1 cellular context compared by ENCODE assay signal in the genomic region with DNA sequence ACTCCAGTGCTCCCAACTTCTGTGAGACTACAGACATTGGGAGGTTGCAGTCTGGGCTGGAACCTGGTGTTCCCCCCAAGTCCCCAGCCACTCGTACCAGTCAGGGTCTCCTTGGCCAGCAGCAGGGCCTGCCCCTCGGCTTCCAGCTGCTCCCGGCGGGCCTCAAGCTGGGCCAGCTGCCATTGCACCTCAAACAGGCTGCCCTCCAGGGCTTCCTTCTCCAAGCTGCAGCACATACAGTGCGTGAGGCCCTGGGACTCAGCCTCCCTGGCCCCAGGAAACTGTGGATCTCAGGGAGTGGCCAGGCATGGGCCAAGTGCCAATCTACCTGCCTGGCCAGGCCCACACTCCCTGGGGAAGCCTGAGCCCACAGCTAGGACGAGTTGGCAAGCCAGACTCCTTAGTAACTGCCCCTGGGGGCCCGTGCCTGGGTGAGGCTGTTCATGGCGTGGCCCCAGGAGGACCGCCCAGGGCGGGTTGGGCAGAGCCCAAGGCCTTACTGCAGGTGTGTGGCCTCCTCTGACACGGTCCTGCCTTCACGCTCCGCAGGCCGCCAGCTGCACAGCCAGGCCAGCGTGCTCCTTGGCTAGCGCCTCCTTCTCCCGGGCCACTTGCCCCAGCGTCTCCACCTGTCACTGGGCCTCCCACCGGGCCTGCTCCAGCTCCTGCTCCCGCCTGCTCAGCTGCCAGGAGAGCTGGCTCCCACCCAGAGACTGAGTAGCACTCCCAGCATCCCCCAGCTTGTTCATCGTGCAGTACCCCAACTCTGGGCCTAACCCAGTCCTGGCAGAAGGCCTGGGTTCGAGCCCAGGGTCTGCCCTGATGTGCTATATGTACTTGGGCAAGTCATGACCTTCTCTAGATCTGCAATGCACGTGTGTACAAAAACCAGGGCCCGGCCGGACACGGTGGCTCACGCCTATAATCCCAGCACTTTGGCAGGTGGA.
TF ChIP-seq lines count a peak whose summit lies in the region.

No MANE protein-coding gene starts in this region.

TF ChIP-seq in WTC11, 78 proteins besides CTCF, POLR2A, EP300 and RAD21:
- 0 out of 2 replicates have a peak, but pooled peaks have one; percentile 40 for TF ChIP-seq ZNF219 (CRISPR knock-in tag; IDR thresholded peaks at IDR 0.05; ENCODE audit: borderline replicate concordance)
- TF ChIP-seq, protein P1, sequence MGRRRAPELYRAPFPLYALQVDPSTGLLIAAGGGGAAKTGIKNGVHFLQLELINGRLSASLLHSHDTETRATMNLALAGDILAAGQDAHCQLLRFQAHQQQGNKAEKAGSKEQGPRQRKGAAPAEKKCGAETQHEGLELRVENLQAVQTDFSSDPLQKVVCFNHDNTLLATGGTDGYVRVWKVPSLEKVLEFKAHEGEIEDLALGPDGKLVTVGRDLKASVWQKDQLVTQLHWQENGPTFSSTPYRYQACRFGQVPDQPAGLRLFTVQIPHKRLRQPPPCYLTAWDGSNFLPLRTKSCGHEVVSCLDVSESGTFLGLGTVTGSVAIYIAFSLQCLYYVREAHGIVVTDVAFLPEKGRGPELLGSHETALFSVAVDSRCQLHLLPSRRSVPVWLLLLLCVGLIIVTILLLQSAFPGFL (CRISPR knock-in tag; IDR thresholded peaks at IDR 0.05; ENCODE audit: borderline replicate concordance): 0 out of 2 replicates have a peak, but pooled peaks have one; percentile 43
- TF ChIP-seq, protein P2, sequence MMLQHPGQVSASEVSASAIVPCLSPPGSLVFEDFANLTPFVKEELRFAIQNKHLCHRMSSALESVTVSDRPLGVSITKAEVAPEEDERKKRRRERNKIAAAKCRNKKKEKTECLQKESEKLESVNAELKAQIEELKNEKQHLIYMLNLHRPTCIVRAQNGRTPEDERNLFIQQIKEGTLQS (CRISPR knock-in tag; conservative IDR thresholded peaks at IDR 0.05): 0 out of 2 replicates have a peak, but pooled peaks have one; percentile 15
